In genomic region chr7:131945313-131945831, GRCh38 we compare ENCODE assay signal across 8 cellular contexts.
A peak's percentile ranks its signal among the peaks of the same experiment; 100 is the strongest.
DNase-seq lines count a peak whose midpoint lies in the region; ATAC-seq and TF ChIP-seq lines count a peak whose summit lies in the region.

No MANE protein-coding gene starts in this region.

- TF ChIP-seq POLR2A in ovary (IDR thresholded peaks at IDR 0.05), result no peak

- H3K27ac ChIP-seq in ovary, result no peak overlapping the region

- H3K9me3 ChIP-seq in ovary, result no peaks in the 10 kb centered on the region

- H3K4me1 Mint-ChIP-seq in activated CD4-positive, alpha-beta T cell treated with anti-CD3 and anti-CD28 coated beads, Interleukin-2, amount 10 ng/mL, durations not matched to agents 24 days and 14 days, result no peaks in the 10 kb centered on the region

- intact Hi-C loops in activated CD4-positive, alpha-beta T cell treated with anti-CD3 and anti-CD28 coated beads, Interleukin-2, amount 10 ng/mL, durations not matched to agents 24 days and 14 days (cut with micrococcal nuclease), result loop anchor here (2.0 kb wide), 1 partner anchor 635 kb away; no protein-coding TSS in a partner anchor
- intact Hi-C loops in ovary (cut with DNase I), result loop anchor here (2.0 to 10.0 kb wide), 4 partner anchors 369 to 639 kb away; partner anchors contain the start of gene PLXNA4 (in 1 of the 4)

- peak; percentile 74 for ATAC-seq in GM19438 (IDR thresholded peaks at IDR 0.05; ENCODE audit: low read depth, unreplicated experiment)
- no peak for ATAC-seq in GM19035 (IDR thresholded peaks at IDR 0.05; ENCODE audit: unreplicated experiment)
- no peak for ATAC-seq in HG02870 (IDR thresholded peaks at IDR 0.05; ENCODE audit: unreplicated experiment)

- TF ChIP-seq EP300 in ovary (IDR thresholded peaks at IDR 0.05), result no peak

- peaks cover 3% of the 10 kb centered on the region for H3K4me1 ChIP-seq in ovary (ENCODE audit: insufficient read depth)

- H3K27me3 ChIP-seq in ovary, result no peaks in the 10 kb centered on the region

- DNase-seq in D341Med (ENCODE audit: low spot score) (peak; percentile 90), NCI-H1092 (lab: John Stamatoyannopoulos, UW) (peak; percentile 64), foreskin melanocyte (peak; percentile 2), ovary (peak; percentile 17 to 68 (median 27))
- peak; percentile 84 for DNase-seq in activated CD4-positive, alpha-beta T cell treated with anti-CD3 and anti-CD28 coated beads, Interleukin-2, amount 10 ng/mL, durations not matched to agents 24 days and 14 days

- TF ChIP-seq CTCF in ovary (IDR thresholded peaks at IDR 0.05), result peak in 2 of 3 donors; percentile 51 to 72

- no peaks in the 10 kb centered on the region for H3K36me3 ChIP-seq in ovary

- 3 to 4% (median 3%) methylated on average over 33 to 38 of the region's 38 CpGs for WGBS in ovary, 3 donors

- no peaks in the 10 kb centered on the region for H3K9me3 Mint-ChIP-seq in activated CD4-positive, alpha-beta T cell treated with anti-CD3 and anti-CD28 coated beads, Interleukin-2, amount 10 ng/mL, durations not matched to agents 24 days and 14 days

- peaks cover 2% of the 10 kb centered on the region for H3K27me3 Mint-ChIP-seq in activated CD4-positive, alpha-beta T cell treated with anti-CD3 and anti-CD28 coated beads, Interleukin-2, amount 10 ng/mL, durations not matched to agents 24 days and 14 days

- H3K27ac Mint-ChIP-seq in activated CD4-positive, alpha-beta T cell treated with anti-CD3 and anti-CD28 coated beads, Interleukin-2, amount 10 ng/mL, durations not matched to agents 24 days and 14 days, result no peak overlapping the region

- no peak overlapping the region for H3K4me3 ChIP-seq in ovary

- no peaks in the 10 kb centered on the region for H3K36me3 Mint-ChIP-seq in activated CD4-positive, alpha-beta T cell treated with anti-CD3 and anti-CD28 coated beads, Interleukin-2, amount 10 ng/mL, durations not matched to agents 24 days and 14 days (ENCODE audit: low read depth)

- H3K4me3 Mint-ChIP-seq in activated CD4-positive, alpha-beta T cell treated with anti-CD3 and anti-CD28 coated beads, Interleukin-2, amount 10 ng/mL, durations not matched to agents 24 days and 14 days, result no peak overlapping the region

Comparison
In these comparisons a context has a peak if more than half of its experiments do, and no peak if none do; other contexts are left out.
1. DNase-seq: peak in every context shown above with its lines; median percentile 90 in D341Med; 84 in activated CD4-positive, alpha-beta T cell treated with anti-CD3 and anti-CD28 coated beads, Interleukin-2, amount 10 ng/mL, durations not matched to agents 24 days and 14 days; 64 in NCI-H1092; 27 in ovary; 2 in foreskin melanocyte.